ENCODE assay signal across 21 cellular contexts in genomic region chr11:115761348-115761747, GRCh38.
DNase-seq lines count a peak whose midpoint lies in the region; ATAC-seq and TF ChIP-seq lines count a peak whose summit lies in the region.
"Had no signal": no experiment of that assay in that cellular context is flagged by ENCODE, and none has a peak within 500 bp of the region (broad histone marks: within the 10 kb centered on the region; RNA-seq: fewer than 3 reads in every experiment).

No MANE protein-coding gene starts in this region.

- CTCF ChIA-PET in WTC11 (lab: Charles Lee) = interaction anchor here (0.9 to 1.7 kb wide), 5 partner anchors 82 to 426 kb away, joined by 3 to 5 read pairs (median 3); no protein-coding TSS in a partner anchor

- peaks cover 63% of the 10 kb centered on the region for H3K27me3 Mint-ChIP-seq in WTC11 (ENCODE audit: low read depth)
- peaks cover 20 to 52% (median 34%) of the 10 kb centered on the region in 5 donors for H3K27me3 Mint-ChIP-seq in naive thymus-derived CD8-positive, alpha-beta T cell

- H3K36me3 Mint-ChIP-seq in WTC11 = no peaks in the 10 kb centered on the region
- peaks cover 0 to 11% (median 0%) of the 10 kb centered on the region in 3 donors for H3K36me3 Mint-ChIP-seq in naive thymus-derived CD8-positive, alpha-beta T cell
- H3K36me3 Mint-ChIP-seq: activated naive CD4-positive, alpha-beta T cell treated with anti-CD3 and anti-CD28 coated beads, Interleukin-2, amount 50 U/mL, for 24 hours; CD4-positive, CD25-positive, alpha-beta regulatory T cell; immature natural killer cell; memory B cell had no signal

- no peak for TF ChIP-seq POLR2A in sigmoid colon (IDR thresholded peaks at IDR 0.05)

- POLR2A ChIA-PET in WTC11 (lab: Charles Lee) = no interaction called here
- POLR2A ChIA-PET in naive thymus-derived CD8-positive, alpha-beta T cell (lab: Charles Lee) = no interaction called here

- H3K4me3 ChIP-seq in MG63 (no peak overlapping the region), sigmoid colon (no peak overlapping the region)

- DNase-seq in CD1c-positive myeloid dendritic cell (ENCODE audit: extremely low spot score) = peak; percentile 53
- DNase-seq in MG63 = peak; percentile 56
- DNase-seq in WTC11 (ENCODE audit: low spot score) = no peak
- peak; percentile 16 for DNase-seq in medulla oblongata (ENCODE audit: extremely low spot score)
- DNase-seq in sigmoid colon = no peak
- DNase-seq in naive thymus-derived CD8-positive, alpha-beta T cell = no peak
- DNase-seq in NCI-H510A (lab: John Stamatoyannopoulos, UW) = no peak
- DNase-seq: activated CD8-positive, alpha-beta T cell treated with anti-CD3 and anti-CD28 coated beads, Interleukin-2, amount 10 ng/mL, durations not matched to agents 7 days and 5 days; activated T-cell treated with anti-CD3 and anti-CD28 coated beads, Interleukin-2, amount 50 U/mL, for 4 hours; CD4-positive, CD25-positive, alpha-beta regulatory T cell; HFFc6; immature natural killer cell; KG1; NCI-H1092 treated with DMSO at 0.1 percent for 48 hours; NCI-H524 treated with DMSO at 0.1 percent for 48 hours; Peyer's patch; SK-N-SH had no signal

- no peak overlapping the region for H3K4me3 Mint-ChIP-seq in WTC11
- no peak overlapping the region for H3K4me3 Mint-ChIP-seq in naive thymus-derived CD8-positive, alpha-beta T cell
- H3K4me3 Mint-ChIP-seq: activated CD8-positive, alpha-beta T cell treated with anti-CD3 and anti-CD28 coated beads, Interleukin-2, amount 10 ng/mL, durations not matched to agents 7 days and 5 days; activated naive CD4-positive, alpha-beta T cell treated with anti-CD3 and anti-CD28 coated beads, Interleukin-2, amount 50 U/mL, for 24 hours; activated T-cell treated with anti-CD3 and anti-CD28 coated beads, Interleukin-2, amount 50 U/mL, for 4 hours; HFFc6 had no signal

- no peaks in the 10 kb centered on the region for H3K36me3 ChIP-seq in MG63
- no peaks in the 10 kb centered on the region for H3K36me3 ChIP-seq in sigmoid colon
- H3K36me3 ChIP-seq: ascending aorta, Peyer's patch had no signal

- H3K9me3 Mint-ChIP-seq in WTC11 = no peaks in the 10 kb centered on the region
- H3K9me3 Mint-ChIP-seq in naive thymus-derived CD8-positive, alpha-beta T cell = peaks cover 0 to 9% (median 0%) of the 10 kb centered on the region in 9 donors
- H3K9me3 Mint-ChIP-seq: activated naive CD4-positive, alpha-beta T cell treated with anti-CD3 and anti-CD28 coated beads, Interleukin-2, amount 50 U/mL, for 24 hours; activated T-cell treated with anti-CD3 and anti-CD28 coated beads, Interleukin-2, amount 50 U/mL, for 4 hours; immature natural killer cell; memory B cell had no signal

- H3K27ac ChIP-seq in sigmoid colon = no peak overlapping the region
- H3K27ac ChIP-seq: ascending aorta, Peyer's patch had no signal

- no peak for TF ChIP-seq EP300 in sigmoid colon (IDR thresholded peaks at IDR 0.05)

- TF ChIP-seq CTCF in WTC11 (IDR thresholded peaks at IDR 0.05) = no peak
- no peak for TF ChIP-seq CTCF in sigmoid colon (IDR thresholded peaks at IDR 0.05)

- H3K4me1 Mint-ChIP-seq in WTC11 = peaks cover 9% of the 10 kb centered on the region
- H3K4me1 Mint-ChIP-seq in naive thymus-derived CD8-positive, alpha-beta T cell = peaks cover 0 to 7% (median 2%) of the 10 kb centered on the region in 4 donors
- H3K4me1 Mint-ChIP-seq: activated naive CD4-positive, alpha-beta T cell treated with anti-CD3 and anti-CD28 coated beads, Interleukin-2, amount 50 U/mL, for 24 hours had no signal

- ATAC-seq in WTC11 (peak; percentile 24; the same call in 1 of the 2 replicates), GM18870 (IDR thresholded peaks at IDR 0.05; ENCODE audit: unreplicated experiment) (no peak)
- ATAC-seq in naive thymus-derived CD8-positive, alpha-beta T cell = no peak
- ATAC-seq: activated CD8-positive, alpha-beta T cell treated with anti-CD3 and anti-CD28 coated beads, Interleukin-2, amount 10 ng/mL, durations not matched to agents 7 days and 5 days; activated T-cell treated with anti-CD3 and anti-CD28 coated beads, Interleukin-2, amount 50 U/mL, for 4 hours had no signal

- H3K27me3 ChIP-seq in MG63 (no peaks in the 10 kb centered on the region), sigmoid colon (no peaks in the 10 kb centered on the region)
- H3K27me3 ChIP-seq: ascending aorta, Peyer's patch had no signal

- H3K27ac Mint-ChIP-seq in WTC11 = no peak overlapping the region
- no peak overlapping the region for H3K27ac Mint-ChIP-seq in naive thymus-derived CD8-positive, alpha-beta T cell
- H3K27ac Mint-ChIP-seq: activated CD8-positive, alpha-beta T cell treated with anti-CD3 and anti-CD28 coated beads, Interleukin-2, amount 10 ng/mL, durations not matched to agents 7 days and 5 days; activated naive CD4-positive, alpha-beta T cell treated with anti-CD3 and anti-CD28 coated beads, Interleukin-2, amount 50 U/mL, for 24 hours; HFFc6; immature natural killer cell; memory B cell had no signal

- intact Hi-C loops in sigmoid colon (cut with DNase I) = loop anchor here (2.0 to 5.0 kb wide), 2 partner anchors 139 to 257 kb away; partner anchors contain the start of gene CADM1

- H3K4me1 ChIP-seq in sigmoid colon = peaks cover 0 to 22% (median 15%) of the 10 kb centered on the region in 4 donors
- H3K4me1 ChIP-seq: ascending aorta, Peyer's patch had no signal

- 42 to 74% methylated on average over 1 of the region's 1 CpG for WGBS in sigmoid colon, 2 donors

- H3K9me3 ChIP-seq in MG63 = no peaks in the 10 kb centered on the region
- H3K9me3 ChIP-seq in sigmoid colon = no peaks in the 10 kb centered on the region
- H3K9me3 ChIP-seq: ascending aorta, SK-N-SH had no signal

TF ChIP-seq in WTC11, 78 proteins besides CTCF, POLR2A, EP300 and RAD21:
- TF ChIP-seq ERG (CRISPR knock-in tag; IDR thresholded peaks at IDR 0.05) (no peak), HMGA2 (CRISPR knock-in tag; IDR thresholded peaks at IDR 0.05) (no peak), KAT7 (CRISPR knock-in tag; IDR thresholded peaks at IDR 0.05; ENCODE audit: borderline replicate concordance) (no peak)

Comparison
In these comparisons a context has a peak if more than half of its experiments do, and no peak if none do; other contexts are left out.
1. DNase-seq: peak in CD1c-positive myeloid dendritic cell (single experiment), MG63 (single experiment) and medulla oblongata (single experiment); none in WTC11 (single experiment), sigmoid colon (single experiment), naive thymus-derived CD8-positive, alpha-beta T cell (0 of 10) and NCI-H510A (single experiment).